In genomic region chr6:136889271-136890193, GRCh38 we compare ENCODE assay signal across 19 cellular contexts. TPM values are rescaled to one million over a fixed set of nuclear protein-coding genes. Genes with fewer than 3 reads are reported as not detected.
DNase-seq lines count a peak whose midpoint lies in the region; ATAC-seq, FAIRE-seq and TF ChIP-seq lines count a peak whose summit lies in the region.
"Had no signal": no experiment of that assay in that cellular context is flagged by ENCODE, and none has a peak within 500 bp of the region (broad histone marks: within the 10 kb centered on the region; RNA-seq: fewer than 3 reads in every experiment).

No MANE protein-coding gene starts in this region.

- no peak overlapping the region for H2BK5ac ChIP-seq in neuronal stem cell (ENCODE audit: low read length)

- no peak overlapping the region for H3K14ac ChIP-seq in neuronal stem cell (ENCODE audit: low read length)

- FAIRE-seq in GM12878 (lab: Jason Lieb, UNC) = peak; percentile 35
- FAIRE-seq: G401.6, urothelium cell line had no signal

- no peak for TF ChIP-seq EP300 in GM12878 (IDR thresholded peaks at IDR 0.05; ENCODE audit: borderline replicate concordance in 1 of 2, control insufficient read depth in 1 of 2, low read depth in 2 of 2, low read length in 2 of 2)

- SMC1A ChIA-PET in GM12878 (lab: Charles Lee; ENCODE audit: uncharacterized antibody, unreplicated experiment) = interaction anchor here (0.6 to 3.2 kb wide), 7 partner anchors 11 to 245 kb away, joined by 3 to 8 read pairs (median 3); no protein-coding TSS in a partner anchor

- RAD21 ChIA-PET in GM12878 (lab: Charles Lee; ENCODE audit: unreplicated experiment) = interaction anchor here (1.4 kb wide), 1 partner anchor 97 kb away, joined by 5 read pairs; the partner anchor contains the start of gene MAP3K5

- H3K4ac ChIP-seq in neuronal stem cell (ENCODE audit: low read length) = no peak overlapping the region

- 68% methylated on average over 6 of the region's 6 CpGs for WGBS in GM12878 (ENCODE audit: insufficient coverage, insufficient replicate concordance, low lambda C conversion rate, missing lambda C conversion rate)
- WGBS in neuronal stem cell (ENCODE audit: extremely low coverage in 2 of 2, insufficient read length in 2 of 2, insufficient replicate concordance in 1 of 2), 2 donors = no CpG with 5 or more reads among the region's 6 CpGs

- no peak overlapping the region for H4K91ac ChIP-seq in neuronal stem cell (ENCODE audit: low read depth, low read length, poor library complexity)

- no peaks in the 10 kb centered on the region for H3K79me1 ChIP-seq in neuronal stem cell (ENCODE audit: low read depth, low read length)

- H2AK5ac ChIP-seq in neuronal stem cell (ENCODE audit: low read depth, low read length) = no peak overlapping the region

- no peak for TF ChIP-seq POLR2A in GM12878 (IDR thresholded peaks at IDR 0.05; ENCODE audit: low read depth, low read length)

- no peaks in the 10 kb centered on the region for H3K79me2 ChIP-seq in GM12878 (ENCODE audit: control insufficient read depth, insufficient read depth, low read length)

- ATAC-seq in GM12878 (peak; percentile 43), GM18498 (IDR thresholded peaks at IDR 0.05; ENCODE audit: unreplicated experiment) (no peak)

- intact Hi-C loops in GM12878 (cut with micrococcal nuclease; ENCODE audit: unreplicated experiment) = no loop called here

- H4K20me1 ChIP-seq in BLaER1 = no peaks in the 10 kb centered on the region
- no peaks in the 10 kb centered on the region for H4K20me1 ChIP-seq in GM12878 (ENCODE audit: control insufficient read depth, insufficient read depth)

- no peak for TF ChIP-seq RAD21 in GM12878 (IDR thresholded peaks at IDR 0.05; ENCODE audit: insufficient read depth, low read depth, low read length)

- H3K18ac ChIP-seq in neuronal stem cell (ENCODE audit: low read length) = no peak overlapping the region

- H3K9ac ChIP-seq in BLaER1 = no peak overlapping the region
- H3K9ac ChIP-seq in GM12878 (ENCODE audit: control insufficient read depth, insufficient read depth, low read length) = no peak overlapping the region
- no peak overlapping the region for H3K9ac ChIP-seq in neuronal stem cell (ENCODE audit: low read depth, low read length, poor library complexity)
- H3K9ac ChIP-seq: GM23248, neural progenitor cell had no signal

- peaks cover 19% of the 10 kb centered on the region for H3K4me1 ChIP-seq in BLaER1
- H3K4me1 ChIP-seq in GM12878 (ENCODE audit: control insufficient read depth, insufficient read depth, low read length) = peaks cover 3% of the 10 kb centered on the region; the same call in 1 of the 2 replicates
- peaks cover 2 to 3% of the 10 kb centered on the region in 2 donors for H3K4me1 ChIP-seq in neuronal stem cell (ENCODE audit: control insufficient read depth in 2 of 2, insufficient read depth in 1 of 2, low read depth in 1 of 2, low read length in 2 of 2)
- H3K4me1 ChIP-seq: neural progenitor cell had no signal

- BruUV-seq in GM12878 (replicated peaks; lab: Mats Ljungman, UMichigan) = no TSS peak

- H3K4me3 ChIP-seq in BLaER1 = no peak overlapping the region
- H3K4me3 ChIP-seq in HL-60 (replicated peaks; ENCODE audit: insufficient read depth, low read length) = no peak overlapping the region
- H3K4me3 ChIP-seq in GM12878 = no peak overlapping the region
- no peak overlapping the region for H3K4me3 ChIP-seq in neuronal stem cell (ENCODE audit: low read length in 2 of 2)
- H3K4me3 ChIP-seq: dorsolateral prefrontal cortex, GM23248, neural progenitor cell, sigmoid colon had no signal

- peak in 1 of 2 experiments; percentile 13 for DNase-seq in HL-60 (ENCODE audit: low read depth in 1 of 2, low spot score in 1 of 2)
- peak; percentile 92 for DNase-seq in NCI-H69 (lab: John Stamatoyannopoulos, UW)
- no peak for DNase-seq in GM12878 (ENCODE audit: low read depth, low spot score)
- no peak for DNase-seq in activated CD4-positive, alpha-beta T cell treated with anti-CD3 and anti-CD28 coated beads for 48 hours
- DNase-seq in AG08396 (ENCODE audit: low spot score) = no peak
- no peak for DNase-seq in neuronal stem cell (ENCODE audit: low spot score)
- DNase-seq: CD4-positive, CD25-positive, alpha-beta regulatory T cell; dorsolateral prefrontal cortex; GM23248; RPMI8226; sigmoid colon; stimulated activated naive CD4-positive, alpha-beta T cell had no signal

- no peak overlapping the region for H2BK12ac ChIP-seq in neuronal stem cell (ENCODE audit: low read length)

- H3K9me3 ChIP-seq in BLaER1 = 0 out of 2 replicates have a peak, but pooled peaks cover 3% of the 10 kb centered on the region
- H3K9me3 ChIP-seq in GM12878 (replicated peaks; ENCODE audit: control insufficient read depth, insufficient read depth, low read length) = no peaks in the 10 kb centered on the region
- no peaks in the 10 kb centered on the region for H3K9me3 ChIP-seq in neuronal stem cell (replicated peaks in 1 of 2; ENCODE audit: control insufficient read depth in 2 of 2, insufficient read depth in 1 of 2, low read depth in 1 of 2, low read length in 2 of 2)
- H3K9me3 ChIP-seq: sigmoid colon had no signal

- POLR2A ChIA-PET in GM12878 (lab: Charles Lee) = interaction anchor here (0.6 kb wide), 2 partner anchors 267 to 674 kb away, joined by 3 to 4 read pairs; no protein-coding TSS in a partner anchor

- no peak for TF ChIP-seq CTCF in HL-60 (IDR thresholded peaks at IDR 0.05; ENCODE audit: insufficient read depth, low read length)
- TF ChIP-seq CTCF in GM12878 (IDR thresholded peaks at IDR 0.05 in 2 of 3, conservative IDR thresholded peaks at IDR 0.05 in 1 of 3; ENCODE audit: control insufficient read depth in 2 of 3, extremely low read depth in 1 of 3, insufficient read depth in 1 of 3, low read depth in 3 of 3, low read length in 3 of 3) = no peak

- no peaks in the 10 kb centered on the region for H3K27me3 ChIP-seq in BLaER1
- H3K27me3 ChIP-seq in HL-60 (ENCODE audit: insufficient read depth, poor library complexity, severe bottlenecking) = no peaks in the 10 kb centered on the region
- H3K27me3 ChIP-seq in GM12878 (replicated peaks in 1 of 2; ENCODE audit: control insufficient read depth in 2 of 2, insufficient read depth in 2 of 2, low read length in 1 of 2) = no peaks in the 10 kb centered on the region
- H3K27me3 ChIP-seq in neuronal stem cell (ENCODE audit: control insufficient read depth in 3 of 3, insufficient read depth in 3 of 3, low read depth in 1 of 3, low read length in 3 of 3) = no peaks in the 10 kb centered on the region
- H3K27me3 ChIP-seq: dorsolateral prefrontal cortex, neural progenitor cell, sigmoid colon had no signal

- peak overlapping the region; percentile 31 for H3K4me2 ChIP-seq in BLaER1
- H3K4me2 ChIP-seq in GM12878 (ENCODE audit: control insufficient read depth, insufficient read depth) = no peak overlapping the region
- no peak overlapping the region for H3K4me2 ChIP-seq in neuronal stem cell (ENCODE audit: insufficient read depth, low read length, poor library complexity, severe bottlenecking)
- H3K4me2 ChIP-seq: neural progenitor cell had no signal

- H3K36me3 ChIP-seq in BLaER1 (no peaks in the 10 kb centered on the region), GM12878 (ENCODE audit: control insufficient read depth in 2 of 2, insufficient read depth in 2 of 2, low read length in 1 of 2) (no peaks in the 10 kb centered on the region), neuronal stem cell (replicated peaks in 1 of 2; ENCODE audit: control insufficient read depth in 2 of 2, insufficient read depth in 2 of 2, low read length in 2 of 2) (no peaks in the 10 kb centered on the region)
- H3K36me3 ChIP-seq: neural progenitor cell, sigmoid colon had no signal

- H3K23ac ChIP-seq in neuronal stem cell (ENCODE audit: low read depth, low read length, poor library complexity) = no peak overlapping the region

- in situ Hi-C loops in GM12878 (cut with MboI) = no loop called here

- H2BK120ac ChIP-seq in neuronal stem cell (ENCODE audit: low read depth, low read length) = no peak overlapping the region

- CTCF ChIA-PET in GM12878 (lab: Yijun Ruan, JAX) = interaction anchor here (0.5 to 1.4 kb wide), 3 partner anchors 28 to 88 kb away, joined by 3 read pairs; no protein-coding TSS in a partner anchor

- H2BK15ac ChIP-seq in neuronal stem cell (ENCODE audit: low read length) = no peak overlapping the region

- H2AFZ ChIP-seq in GM12878 (ENCODE audit: control insufficient read depth, low read depth, low read length) (no peak overlapping the region), neuronal stem cell (ENCODE audit: low read length) (no peak overlapping the region)
- H2AFZ ChIP-seq: GM23248, neural progenitor cell had no signal

- no peak overlapping the region for H3K27ac ChIP-seq in BLaER1
- H3K27ac ChIP-seq in HL-60 (replicated peaks) = peak overlapping the region; percentile 26; the same call in 1 of the 2 replicates
- no peak overlapping the region for H3K27ac ChIP-seq in GM12878 (ENCODE audit: control insufficient read depth, insufficient read depth)
- H3K27ac ChIP-seq in neuronal stem cell (replicated peaks; ENCODE audit: low read length) = no peak overlapping the region
- H3K27ac ChIP-seq: dorsolateral prefrontal cortex, GM23248, neural progenitor cell, sigmoid colon had no signal

- H4K8ac ChIP-seq in neuronal stem cell (ENCODE audit: low read depth, low read length) = no peak overlapping the region

TF ChIP-seq in GM12878, 131 proteins besides CTCF, POLR2A, EP300 and RAD21 (continues in another document):
- TF ChIP-seq POU2F2 (IDR thresholded peaks at IDR 0.05; ENCODE audit: borderline replicate concordance, low read depth, low read length) (no peak), PML (IDR thresholded peaks at IDR 0.05; ENCODE audit: low read length) (no peak), LARP7 (IDR thresholded peaks at IDR 0.05) (no peak)

RNA-seq across cellular contexts. Expression of gene SLC35D3, which starts 32.6 kb away (rescaled TPM):
- total RNA-seq in GM12878 (2013; cell fraction: nucleolus; rRNA removed) = not detected in 2 replicates
- total RNA-seq in GM12878 (2014; rRNA removed) (not detected in 2 replicates), GM12878 (2014; rRNA removed; fragmentation: Illumina TruSeq; extraction: Trizol) (not detected in 2 replicates), GM12878 (2021) (not detected in 2 replicates)
- not detected for polyA plus RNA-seq in GM12878 (2011; ENCODE audit: low read depth)
- polyA plus RNA-seq in GM12878 (2011; rRNA removed) (not detected in 2 replicates), GM12878 (2014; fragmentation: Illumina TruSeq; extraction: Trizol) (not detected in 2 replicates), GM12878 (2014; fragmentation: Nextera tagmentation; extraction: Ambion mirVana) (not detected), GM12878 (2014; rRNA removed) (not detected in 2 replicates), GM12878 (2016; fragmentation: Nextera tagmentation; extraction: Ambion mirVana) (not detected)
- polyA plus RNA-seq in GM12878 (2011; cell fraction: cytosol; rRNA removed) = 0.02 TPM in 1 of 2 replicates, not detected in the other
- polyA plus RNA-seq in GM12878 (2011; cell fraction: nucleus; rRNA removed) = not detected in 2 replicates
- polyA plus RNA-seq in GM12878 (2012) = not detected in 2 replicates
- polyA minus RNA-seq in GM12878 (2011; rRNA and poly(A)+ RNA removed) = not detected in 2 replicates
- not detected in 2 replicates for polyA minus RNA-seq in GM12878 (2011; cell fraction: cytosol; rRNA and poly(A)+ RNA removed)
- polyA minus RNA-seq in GM12878 (2011; cell fraction: nucleus; rRNA and poly(A)+ RNA removed) = 0.19 TPM in 1 of 2 replicates, not detected in the other
- polyA plus RNA-seq in neuronal stem cell (2013, experiment 1 of 2) = 0.03 TPM
- 0.01 TPM for polyA plus RNA-seq in neuronal stem cell (2013, experiment 2 of 2)
- total RNA-seq: activated CD8-positive, alpha-beta memory T cell treated with anti-CD3 and anti-CD28 coated beads for 36 hours; GM23248 had no signal
- polyA plus RNA-seq: CD4-positive, CD25-positive, alpha-beta regulatory T cell; GM23248; liver had no signal
